ENCODE assay signal across 18 cellular contexts in the genomic region with DNA sequence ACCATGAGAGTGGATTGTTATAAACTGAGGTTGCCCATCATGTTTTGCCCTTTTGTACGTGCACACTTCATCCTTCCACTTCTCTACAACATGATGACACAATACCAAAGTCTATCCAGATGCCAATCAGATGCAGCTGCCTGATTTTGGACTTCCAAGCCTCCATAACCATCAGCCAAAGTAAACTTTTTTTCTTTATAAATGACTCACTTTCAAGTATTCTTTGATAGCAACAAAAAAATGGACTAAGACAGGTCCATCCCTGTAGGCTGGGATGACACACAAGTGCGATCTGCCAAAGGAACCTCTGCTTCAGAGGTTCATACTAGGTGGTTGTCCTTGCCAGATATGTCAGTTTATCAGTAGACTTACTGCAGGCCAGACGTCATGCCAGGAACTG.
A peak's percentile ranks its signal among the peaks of the same experiment; 100 is the strongest.
DNase-seq lines count a peak whose midpoint lies in the region; ATAC-seq, FAIRE-seq and TF ChIP-seq lines count a peak whose summit lies in the region.
"Had no signal": no experiment of that assay in that cellular context is flagged by ENCODE, and none has a peak within 500 bp of the region (broad histone marks: within the 10 kb centered on the region; RNA-seq: fewer than 3 reads in every experiment).

No MANE protein-coding gene starts in this region.

- H3K9me3 ChIP-seq in SK-N-SH, result no peaks in the 10 kb centered on the region
- H3K9me3 ChIP-seq in PC-9 (ENCODE audit: insufficient read depth, low read depth), result no peaks in the 10 kb centered on the region
- H3K9me3 ChIP-seq: A549, Caco-2 had no signal

- H3K9me3 Mint-ChIP-seq in progenitor cell of endocrine pancreas (ENCODE audit: low read depth), result no peaks in the 10 kb centered on the region
- H3K9me3 Mint-ChIP-seq: H9 had no signal

- TF ChIP-seq POLR2A in H54 (IDR thresholded peaks at IDR 0.05; ENCODE audit: low read depth, low read length), result no peak

- H3F3A ChIP-seq in SK-N-SH (replicated peaks; ENCODE audit: insufficient read depth), result peaks cover 3% of the 10 kb centered on the region
- H3F3A ChIP-seq in PC-9 (ENCODE audit: insufficient read depth, low read depth), result no peaks in the 10 kb centered on the region

- H3K4me3 ChIP-seq in SK-N-SH (ENCODE audit: low read depth in 2 of 2, low read length in 1 of 2), result no peak overlapping the region
- H3K4me3 ChIP-seq in fibroblast of mammary gland (ENCODE audit: control insufficient read depth, low read depth, low read length), result no peak overlapping the region
- H3K4me3 ChIP-seq in PC-9, result no peak overlapping the region
- H3K4me3 ChIP-seq: A549 had no signal

- no peak for FAIRE-seq in H54 (lab: Jason Lieb, UNC)
- FAIRE-seq: A549, G401.6, GM12891, HepG2 had no signal

- H3K27me3 Mint-ChIP-seq in progenitor cell of endocrine pancreas, result peaks cover 4% of the 10 kb centered on the region
- H3K27me3 Mint-ChIP-seq: CD4-positive, alpha-beta T cell had no signal

- TF ChIP-seq CTCF in SK-N-SH (IDR thresholded peaks at IDR 0.05) (no peak), fibroblast of mammary gland (conservative IDR thresholded peaks at IDR 0.05; ENCODE audit: control insufficient read depth, insufficient read depth, low read depth, low read length) (no peak), progenitor cell of endocrine pancreas (IDR thresholded peaks at IDR 0.05; ENCODE audit: unreplicated experiment) (no peak), PC-9 (conservative IDR thresholded peaks at IDR 0.05) (no peak)

- peaks cover 9% of the 10 kb centered on the region for H3K4me1 Mint-ChIP-seq in progenitor cell of endocrine pancreas (ENCODE audit: low read depth)

- POLR2A ChIA-PET in SK-N-SH (lab: Yijun Ruan, JAX) (no interaction called here), PC-9 (lab: Charles Lee; ENCODE audit: unreplicated experiment) (no interaction called here)

- ATAC-seq in SK-N-SH treated with all-trans-retinoic acid at 6 μM for 48 hours, result no peak
- no peak for ATAC-seq in GM18909 (IDR thresholded peaks at IDR 0.05; ENCODE audit: poor library complexity, unreplicated experiment)
- ATAC-seq: A549, HepG2 had no signal

- no peak overlapping the region for H3K9ac ChIP-seq in SK-N-SH

- TF ChIP-seq EP300 in SK-N-SH (IDR thresholded peaks at IDR 0.05; ENCODE audit: borderline replicate concordance in 1 of 2, low read depth in 1 of 2, low read length in 1 of 2), result no peak

- TF ChIP-seq RAD21 in SK-N-SH (IDR thresholded peaks at IDR 0.05; ENCODE audit: low read length), result no peak

- H2AFZ ChIP-seq in SK-N-SH (ENCODE audit: low read depth) (no peak overlapping the region), PC-9 (no peak overlapping the region)

- H3K27me3 ChIP-seq in SK-N-SH (ENCODE audit: insufficient read depth), result no peaks in the 10 kb centered on the region
- no peaks in the 10 kb centered on the region for H3K27me3 ChIP-seq in PC-9 (ENCODE audit: insufficient read depth, low read depth)

- CTCF ChIA-PET in SK-N-SH (lab: Yijun Ruan, JAX) (interaction anchor here (1.2 to 1.5 kb wide), 2 partner anchors 10 kb away, joined by 3 to 4 read pairs; no protein-coding TSS in a partner anchor), PC-9 (lab: Charles Lee) (no interaction called here)

- DNase-seq in SK-N-SH (no peak), fibroblast of mammary gland (ENCODE audit: low read depth) (peak; percentile 52), progenitor cell of endocrine pancreas (ENCODE audit: low spot score, unreplicated experiment) (no peak), H54 (ENCODE audit: insufficient read length, low spot score) (no peak), PC-9 (no peak)
- DNase-seq: AML-193; Caco-2; CD4-positive, alpha-beta T cell; GOT3; H9 had no signal

- WGBS in SK-N-SH (ENCODE audit: low lambda C conversion rate), result 96% methylated on average over 3 of the region's 3 CpGs

- H3K27ac Mint-ChIP-seq in progenitor cell of endocrine pancreas, result peak overlapping the region; percentile 60
- H3K27ac Mint-ChIP-seq: CD4-positive, alpha-beta T cell; H9 had no signal

- H3K27ac ChIP-seq in SK-N-SH (ENCODE audit: low read depth in 2 of 2, low read length in 1 of 2) (no peak overlapping the region), PC-9 (no peak overlapping the region)
- H3K27ac ChIP-seq: 22Rv1, A549, C4-2B had no signal

- H4K20me1 ChIP-seq in SK-N-SH (ENCODE audit: insufficient read depth) (no peaks in the 10 kb centered on the region), PC-9 (ENCODE audit: insufficient read depth) (no peaks in the 10 kb centered on the region)

- H3K9me2 ChIP-seq in SK-N-SH (no peaks in the 10 kb centered on the region), PC-9 (ENCODE audit: insufficient read depth) (no peaks in the 10 kb centered on the region)

- H3K4me3 Mint-ChIP-seq in progenitor cell of endocrine pancreas (ENCODE audit: low read depth), result no peak overlapping the region
- H3K4me3 Mint-ChIP-seq: CD4-positive, alpha-beta T cell; H9 had no signal

- H3K36me3 Mint-ChIP-seq in progenitor cell of endocrine pancreas (ENCODE audit: insufficient read depth), result peaks cover 8% of the 10 kb centered on the region

- intact Hi-C loops in PC-9 (cut with micrococcal nuclease; ENCODE audit: unreplicated experiment), result no loop called here

- no peaks in the 10 kb centered on the region for H3K79me2 ChIP-seq in SK-N-SH (ENCODE audit: insufficient read depth)
- no peaks in the 10 kb centered on the region for H3K79me2 ChIP-seq in PC-9 (ENCODE audit: low read depth)

- no TSS peak for BruUV-seq in PC-9 (replicated peaks; lab: Mats Ljungman, UMichigan)

- H3K4me2 ChIP-seq in SK-N-SH, result no peak overlapping the region
- H3K4me2 ChIP-seq in PC-9, result no peak overlapping the region
- H3K4me2 ChIP-seq: A549 had no signal

- H3K36me3 ChIP-seq in SK-N-SH (replicated peaks in 1 of 2; ENCODE audit: control insufficient read depth in 1 of 2, insufficient read depth in 2 of 2, low read length in 1 of 2), result no peaks in the 10 kb centered on the region
- no peaks in the 10 kb centered on the region for H3K36me3 ChIP-seq in PC-9 (ENCODE audit: low read depth)

- no peaks in the 10 kb centered on the region for H3K4me1 ChIP-seq in SK-N-SH (ENCODE audit: control insufficient read depth in 1 of 2, insufficient read depth in 2 of 2, low read depth in 1 of 2, low read length in 1 of 2)
- H3K4me1 ChIP-seq in PC-9 (replicated peaks; ENCODE audit: insufficient read depth), result no peaks in the 10 kb centered on the region
- H3K4me1 ChIP-seq: A549, Caco-2 had no signal

TF ChIP-seq in SK-N-SH, 30 proteins besides CTCF, POLR2A, EP300 and RAD21:
- TF ChIP-seq TEAD4 (IDR thresholded peaks at IDR 0.05; ENCODE audit: borderline replicate concordance, insufficient read depth) (no peak), NFIC (IDR thresholded peaks at IDR 0.05; ENCODE audit: borderline replicate concordance) (peak; percentile 10; the same call in 1 of the 2 replicates), FOSL2 (IDR thresholded peaks at IDR 0.05; ENCODE audit: borderline replicate concordance, low read depth) (0 out of 2 replicates have a peak, but pooled peaks have one; percentile 7)

TF ChIP-seq in SK-N-SH treated with all-trans-retinoic acid at 6 μM for 48 hours, 23 proteins besides CTCF, POLR2A, EP300 and RAD21:
- TF ChIP-seq ZNF565 (CRISPR knock-in tag; conservative IDR thresholded peaks at IDR 0.05; ENCODE audit: low read depth) (no peak), GLIS3 (CRISPR knock-in tag; IDR thresholded peaks at IDR 0.05) (no peak), ARNTL (CRISPR knock-in tag; IDR thresholded peaks at IDR 0.05; ENCODE audit: borderline replicate concordance, low read depth) (no peak)
- TF ChIP-seq, protein P1, sequence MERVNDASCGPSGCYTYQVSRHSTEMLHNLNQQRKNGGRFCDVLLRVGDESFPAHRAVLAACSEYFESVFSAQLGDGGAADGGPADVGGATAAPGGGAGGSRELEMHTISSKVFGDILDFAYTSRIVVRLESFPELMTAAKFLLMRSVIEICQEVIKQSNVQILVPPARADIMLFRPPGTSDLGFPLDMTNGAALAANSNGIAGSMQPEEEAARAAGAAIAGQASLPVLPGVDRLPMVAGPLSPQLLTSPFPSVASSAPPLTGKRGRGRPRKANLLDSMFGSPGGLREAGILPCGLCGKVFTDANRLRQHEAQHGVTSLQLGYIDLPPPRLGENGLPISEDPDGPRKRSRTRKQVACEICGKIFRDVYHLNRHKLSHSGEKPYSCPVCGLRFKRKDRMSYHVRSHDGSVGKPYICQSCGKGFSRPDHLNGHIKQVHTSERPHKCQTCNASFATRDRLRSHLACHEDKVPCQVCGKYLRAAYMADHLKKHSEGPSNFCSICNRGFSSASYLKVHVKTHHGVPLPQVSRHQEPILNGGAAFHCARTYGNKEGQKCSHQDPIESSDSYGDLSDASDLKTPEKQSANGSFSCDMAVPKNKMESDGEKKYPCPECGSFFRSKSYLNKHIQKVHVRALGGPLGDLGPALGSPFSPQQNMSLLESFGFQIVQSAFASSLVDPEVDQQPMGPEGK (CRISPR knock-in tag; IDR thresholded peaks at IDR 0.05; ENCODE audit: borderline replicate concordance), result no peak
TF ChIP-seq in SK-N-SH treated with all-trans-retinoic acid at 6 μM for 48 hours: peak in this region for 0.
